Comparison of ENCODE assay signal across 8 cellular contexts in the genomic region with DNA sequence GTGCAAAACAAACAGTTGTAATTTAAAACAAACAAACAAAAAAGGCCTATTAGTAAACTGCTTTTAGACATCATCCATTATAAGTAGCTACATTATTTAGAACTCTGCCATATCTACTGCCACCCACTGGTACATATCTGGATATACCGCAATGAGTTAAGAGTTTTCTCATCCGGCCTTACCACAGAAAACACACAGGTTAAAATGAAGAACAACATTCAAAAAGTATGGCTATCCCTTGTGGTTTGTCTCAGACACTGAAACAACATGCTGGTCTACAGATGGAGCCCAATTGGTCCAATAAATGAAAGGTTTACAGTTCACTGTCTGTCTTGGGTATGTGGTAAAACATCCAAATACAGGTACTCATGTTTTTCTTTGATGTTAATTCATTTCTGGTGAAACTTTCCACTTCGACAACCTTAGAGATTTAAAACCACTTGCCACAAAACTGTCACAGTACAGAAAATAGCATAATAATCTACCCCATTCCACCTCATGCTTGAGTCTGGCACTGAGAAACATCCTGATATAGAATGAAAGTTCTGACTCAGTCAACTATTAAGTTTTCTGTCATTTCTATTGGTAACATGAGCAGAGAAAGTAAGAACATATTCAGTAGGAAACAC.
A peak's percentile ranks its signal among the peaks of the same experiment; 100 is the strongest.
DNase-seq lines count a peak whose midpoint lies in the region; ATAC-seq and TF ChIP-seq lines count a peak whose summit lies in the region.

No MANE protein-coding gene starts in this region.

- no peak for TF ChIP-seq POLR2A in heart left ventricle (IDR thresholded peaks at IDR 0.05)

- peaks cover 0 to 5% of the 10 kb centered on the region in 2 donors for H3K4me1 Mint-ChIP-seq in stimulated activated naive B cell treated with anti-CD40 and anti-IgM and Interleukin-4, amounts not matched to agents 10 μg/mL and 1 μg/mL and 100 μg/mL, for 72 hours

- H3K4me3 Mint-ChIP-seq in stimulated activated naive B cell treated with anti-CD40 and anti-IgM and Interleukin-4, amounts not matched to agents 10 μg/mL and 1 μg/mL and 100 μg/mL, for 72 hours, result no peak overlapping the region

- no peaks in the 10 kb centered on the region for H3K27me3 Mint-ChIP-seq in stimulated activated naive B cell treated with anti-CD40 and anti-IgM and Interleukin-4, amounts not matched to agents 10 μg/mL and 1 μg/mL and 100 μg/mL, for 72 hours

- H3K27ac ChIP-seq in heart left ventricle, result no peak overlapping the region

- H3K36me3 Mint-ChIP-seq in stimulated activated naive B cell treated with anti-CD40 and anti-IgM and Interleukin-4, amounts not matched to agents 10 μg/mL and 1 μg/mL and 100 μg/mL, for 72 hours, result peaks cover 7 to 12% of the 10 kb centered on the region in 2 donors

- H3K27ac Mint-ChIP-seq in stimulated activated naive B cell treated with anti-CD40 and anti-IgM and Interleukin-4, amounts not matched to agents 10 μg/mL and 1 μg/mL and 100 μg/mL, for 72 hours, result no peak overlapping the region

- TF ChIP-seq CTCF in heart left ventricle (IDR thresholded peaks at IDR 0.05) (peak in 10 of 12 donors; percentile 11 to 52 (median 28)), fibroblast of the aortic adventitia (IDR thresholded peaks at IDR 0.05; ENCODE audit: insufficient read depth, low read length) (peak; percentile 65)

- DNase-seq in heart left ventricle, result no peak
- no peak for DNase-seq in left cardiac atrium
- peak; percentile 59 for DNase-seq in SW480 (ENCODE audit: low spot score)
- DNase-seq in fibroblast of the aortic adventitia (ENCODE audit: low read depth), result peak; percentile 69
- DNase-seq in stimulated activated naive B cell treated with anti-CD40 and anti-IgM and Interleukin-4, amounts not matched to agents 10 μg/mL and 1 μg/mL and 100 μg/mL, for 72 hours, result peak; percentile 1
- no peak for DNase-seq in 8988T

- no peaks in the 10 kb centered on the region for H3K36me3 ChIP-seq in heart left ventricle

- intact Hi-C loops in heart left ventricle (cut with DNase I), result loop anchor here in 2 of 10 donors (5.0 to 10.0 kb wide), 2 partner anchors 272 to 530 kb away; no protein-coding TSS in a partner anchor
- intact Hi-C loops in left cardiac atrium (cut with DNase I), result loop anchor here in 1 of 2 donors (5.0 kb wide), 1 partner anchor 530 kb away; no protein-coding TSS in a partner anchor

- WGBS in heart left ventricle, 4 donors, result 64 to 69% (median 66%) methylated on average over 3 of the region's 3 CpGs

- peaks cover 0 to 19% (median 2%) of the 10 kb centered on the region in 12 donors for H3K9me3 ChIP-seq in heart left ventricle

- H3K4me3 ChIP-seq in heart left ventricle (no peak overlapping the region), fibroblast of the aortic adventitia (ENCODE audit: low read depth, low read length) (no peak overlapping the region)

- H3K9me3 Mint-ChIP-seq in stimulated activated naive B cell treated with anti-CD40 and anti-IgM and Interleukin-4, amounts not matched to agents 10 μg/mL and 1 μg/mL and 100 μg/mL, for 72 hours, result peaks cover 7 to 19% of the 10 kb centered on the region in 2 donors

- H3K27me3 ChIP-seq in heart left ventricle, result no peaks in the 10 kb centered on the region

- peaks cover 0 to 18% (median 0%) of the 10 kb centered on the region in 12 donors for H3K4me1 ChIP-seq in heart left ventricle

- ATAC-seq in heart left ventricle, result no peak
- no peak for ATAC-seq in left cardiac atrium
- ATAC-seq in GM21367 (IDR thresholded peaks at IDR 0.05; ENCODE audit: unreplicated experiment), result peak; percentile 93
- ATAC-seq in HG03520 (IDR thresholded peaks at IDR 0.05; ENCODE audit: unreplicated experiment), result peak; percentile 90
- ATAC-seq in stimulated activated naive B cell treated with anti-CD40 and anti-IgM and Interleukin-4, amounts not matched to agents 10 μg/mL and 1 μg/mL and 100 μg/mL, for 72 hours (replicated peaks), result peak; percentile 84 to 88

Comparison
In these comparisons a context has a peak if more than half of its experiments do, and no peak if none do; other contexts are left out.
1. ATAC-seq: peak in GM21367 (single experiment), HG03520 (single experiment) and stimulated activated naive B cell treated with anti-CD40 and anti-IgM and Interleukin-4, amounts not matched to agents 10 μg/mL and 1 μg/mL and 100 μg/mL, for 72 hours (2 of 2); none in heart left ventricle (0 of 4) and left cardiac atrium (0 of 2).
2. DNase-seq: peak in SW480 (single experiment), fibroblast of the aortic adventitia (single experiment) and stimulated activated naive B cell treated with anti-CD40 and anti-IgM and Interleukin-4, amounts not matched to agents 10 μg/mL and 1 μg/mL and 100 μg/mL, for 72 hours (single experiment); none in heart left ventricle (0 of 5), left cardiac atrium (single experiment) and 8988T (single experiment).